Comparison of ENCODE assay signal across 9 cellular contexts in the genomic region with DNA sequence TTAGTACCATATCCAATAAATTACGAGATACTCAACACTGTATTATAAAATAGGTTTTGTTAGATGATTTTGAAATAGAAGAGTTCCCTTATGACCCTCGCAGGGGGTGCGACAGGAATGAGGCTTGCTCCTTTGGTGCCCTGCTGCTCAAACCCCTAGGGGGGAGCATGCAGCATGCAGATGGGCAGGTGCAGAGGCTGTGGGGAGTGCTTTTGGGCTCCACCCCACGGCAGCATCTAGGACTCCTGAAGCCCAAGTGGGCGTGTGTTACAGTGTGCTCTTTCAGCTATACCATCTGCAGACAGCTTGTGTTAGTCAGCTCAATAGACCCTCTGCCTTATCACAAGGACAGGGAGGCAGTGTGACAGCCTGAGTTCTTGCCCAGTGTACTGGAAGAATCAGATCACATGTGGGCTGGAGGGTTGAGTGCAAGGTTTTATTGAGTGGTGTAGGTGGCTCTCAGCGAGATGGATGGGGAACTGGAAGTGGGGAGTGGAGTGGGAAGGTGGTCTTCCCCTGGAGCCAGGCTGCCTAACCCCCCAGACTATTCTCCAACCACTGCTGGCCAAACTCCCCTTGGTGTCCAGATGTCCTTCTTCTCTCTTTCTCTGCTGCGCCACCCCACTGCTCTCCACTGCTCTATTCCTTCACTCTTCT. TPM values are rescaled to one million over a fixed set of nuclear protein-coding genes. Genes with fewer than 3 reads are reported as not detected.
A peak's percentile ranks its signal among the peaks of the same experiment; 100 is the strongest.
DNase-seq lines count a peak whose midpoint lies in the region; ATAC-seq and TF ChIP-seq lines count a peak whose summit lies in the region.
"Had no signal": no experiment of that assay in that cellular context is flagged by ENCODE, and none has a peak within 500 bp of the region (broad histone marks: within the 10 kb centered on the region; RNA-seq: fewer than 3 reads in every experiment).

No MANE protein-coding gene starts in this region.

- TF ChIP-seq CTCF in fibroblast of mammary gland (conservative IDR thresholded peaks at IDR 0.05; ENCODE audit: control insufficient read depth, insufficient read depth, low read depth, low read length) = peak; percentile 7
- peak in 1 of 6 experiments; percentile 27 for TF ChIP-seq CTCF in upper lobe of left lung (IDR thresholded peaks at IDR 0.05)

- H3K4me3 ChIP-seq in fibroblast of mammary gland (ENCODE audit: control insufficient read depth, low read depth, low read length) (no peak overlapping the region), upper lobe of left lung (no peak overlapping the region)

- peak; percentile 18 to 26 for DNase-seq in AML-193 (lab: John Stamatoyannopoulos, UW)
- DNase-seq in fibroblast of mammary gland (ENCODE audit: low read depth) = no peak
- no peak for DNase-seq in upper lobe of left lung
- DNase-seq in NCI-H2107 (lab: John Stamatoyannopoulos, UW) = no peak
- DNase-seq in GM03348 (ENCODE audit: low spot score) = no peak
- DNase-seq: GOT3 had no signal

- no peak for TF ChIP-seq EP300 in upper lobe of left lung (IDR thresholded peaks at IDR 0.05)

- H3K27me3 ChIP-seq in upper lobe of left lung = no peaks in the 10 kb centered on the region

- peak; percentile 89 for ATAC-seq in GM18519 (IDR thresholded peaks at IDR 0.05; ENCODE audit: low FRiP score, unreplicated experiment)
- ATAC-seq in HG03457 (IDR thresholded peaks at IDR 0.05; ENCODE audit: unreplicated experiment) = peak; percentile 85
- ATAC-seq in upper lobe of left lung (ENCODE audit: low FRiP score in 2 of 2) = no peak
- ATAC-seq in GM21526 (IDR thresholded peaks at IDR 0.05; ENCODE audit: low FRiP score, unreplicated experiment) = no peak

- WGBS in upper lobe of left lung, 2 donors = 53 to 74% methylated on average over 7 of the region's 7 CpGs

- H3K9me3 ChIP-seq in upper lobe of left lung = no peaks in the 10 kb centered on the region

- H3K4me1 ChIP-seq in upper lobe of left lung = no peaks in the 10 kb centered on the region

- no peaks in the 10 kb centered on the region for H3K36me3 ChIP-seq in upper lobe of left lung

- no peak for TF ChIP-seq POLR2A in upper lobe of left lung (IDR thresholded peaks at IDR 0.05)

- no peak overlapping the region for H3K27ac ChIP-seq in upper lobe of left lung

RNA-seq across cellular contexts. Expression of a gene that starts 3.1 kb away (rescaled TPM):
- 100 to 1,000 TPM in 3 of 6 donors, 10 to 100 TPM in 3; 77.4 to 493 (median 121) TPM for total RNA-seq in upper lobe of left lung

RNA-seq across cellular contexts. Expression of a gene that starts 54.0 kb away (rescaled TPM):
- 1 to 10 TPM in 5 of 6 donors, under 1 TPM in 1; 0.55 to 4.6 (median 1.6) TPM for total RNA-seq in upper lobe of left lung

Comparison
In these comparisons a context has a peak if more than half of its experiments do, and no peak if none do; other contexts are left out.
1. DNase-seq: peak in AML-193 (2 of 2); none in fibroblast of mammary gland (single experiment), upper lobe of left lung (0 of 2), NCI-H2107 (single experiment) and GM03348 (single experiment).
2. ATAC-seq: peak in GM18519 (single experiment) and HG03457 (single experiment); none in upper lobe of left lung (0 of 2) and GM21526 (single experiment).